In the genomic region with DNA sequence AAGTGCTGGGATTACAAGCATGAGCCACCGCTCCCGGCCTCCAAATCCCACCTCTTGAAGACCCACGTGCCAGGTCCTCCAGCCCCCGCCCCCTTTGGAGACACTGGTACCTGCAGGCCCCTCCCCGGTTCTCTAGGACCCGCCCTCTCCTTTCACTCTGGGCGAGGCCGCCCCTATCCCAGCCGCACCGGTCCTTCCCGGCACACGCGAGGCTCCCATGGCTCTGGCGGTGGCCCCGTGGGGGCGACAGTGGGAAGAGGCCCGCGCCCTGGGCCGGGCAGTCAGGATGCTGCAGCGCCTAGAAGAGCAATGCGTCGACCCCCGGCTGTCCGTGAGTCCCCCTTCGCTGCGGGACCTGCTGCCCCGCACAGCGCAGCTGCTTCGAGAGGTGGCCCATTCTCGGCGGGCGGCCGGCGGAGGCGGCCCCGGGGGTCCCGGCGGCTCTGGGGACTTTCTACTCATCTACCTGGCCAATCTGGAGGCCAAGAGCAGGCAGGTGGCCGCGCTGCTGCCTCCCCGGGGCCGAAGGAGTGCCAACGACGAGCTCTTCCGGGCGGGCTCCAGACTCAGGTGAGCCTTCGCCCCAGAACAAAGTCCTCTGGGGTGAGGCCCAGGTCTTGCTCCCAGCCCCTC, we compare ENCODE assay signal across 10 cellular contexts. TPM values are rescaled to one million over a fixed set of nuclear protein-coding genes. Genes with fewer than 3 reads are reported as not detected.
DNase-seq lines count a peak whose midpoint lies in the region; ATAC-seq, FAIRE-seq and TF ChIP-seq lines count a peak whose summit lies in the region.
"Had no signal": no experiment of that assay in that cellular context is flagged by ENCODE, and none has a peak within 500 bp of the region (broad histone marks: within the 10 kb centered on the region; RNA-seq: fewer than 3 reads in every experiment).

A gene with protein sequence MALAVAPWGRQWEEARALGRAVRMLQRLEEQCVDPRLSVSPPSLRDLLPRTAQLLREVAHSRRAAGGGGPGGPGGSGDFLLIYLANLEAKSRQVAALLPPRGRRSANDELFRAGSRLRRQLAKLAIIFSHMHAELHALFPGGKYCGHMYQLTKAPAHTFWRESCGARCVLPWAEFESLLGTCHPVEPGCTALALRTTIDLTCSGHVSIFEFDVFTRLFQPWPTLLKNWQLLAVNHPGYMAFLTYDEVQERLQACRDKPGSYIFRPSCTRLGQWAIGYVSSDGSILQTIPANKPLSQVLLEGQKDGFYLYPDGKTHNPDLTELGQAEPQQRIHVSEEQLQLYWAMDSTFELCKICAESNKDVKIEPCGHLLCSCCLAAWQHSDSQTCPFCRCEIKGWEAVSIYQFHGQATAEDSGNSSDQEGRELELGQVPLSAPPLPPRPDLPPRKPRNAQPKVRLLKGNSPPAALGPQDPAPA (plus strand): TSS at position 176 of the 633 bp plus-strand sequence. CDS start 42 bp downstream, at position 218.

- peak within 1 kb of the TSS; percentile 3 to 88 (median 60); a peak in 6 of 7 replicates for H3K9ac ChIP-seq in H1 (replicated peaks in 1 of 4; ENCODE audit: extremely low read depth in 1 of 4, low read depth in 3 of 4, low read length in 3 of 4)

- H3K23ac ChIP-seq in H1 (ENCODE audit: insufficient read length): no peak within 1 kb of the TSS

- no peak within 1 kb of the TSS for H2BK120ac ChIP-seq in H1 (replicated peaks; ENCODE audit: low read depth, low read length)

- no peak for TF ChIP-seq EP300 in H1 (IDR thresholded peaks at IDR 0.05; ENCODE audit: borderline replicate concordance in 1 of 2, low read depth in 2 of 2, low read length in 2 of 2)

- H3K18ac ChIP-seq in H1 (ENCODE audit: extremely low read depth, low read length): peak within 1 kb of the TSS; percentile 87

- no peak within 1 kb of the TSS for H3K14ac ChIP-seq in H1 (ENCODE audit: insufficient read length)

- H3K27ac Mint-ChIP-seq in neural crest cell (ENCODE audit: unreplicated experiment): no peak within 1 kb of the TSS
- H3K27ac Mint-ChIP-seq in natural killer cell: no peak within 1 kb of the TSS

- no peak for FAIRE-seq in H1 (lab: Jason Lieb, UNC)

- peak in 1 of 2 experiments; percentile 4; a peak in 1 of 4 replicates for TF ChIP-seq RAD21 in H1 (IDR thresholded peaks at IDR 0.05 in 1 of 2, conservative IDR thresholded peaks at IDR 0.05 in 1 of 2; ENCODE audit: low read depth in 2 of 2, low read length in 2 of 2)

- H3K4me3 ChIP-seq in H1 (ENCODE audit: extremely low read depth in 1 of 4, insufficient read depth in 2 of 4, low read depth in 3 of 4, low read length in 4 of 4): peak within 1 kb of the TSS; percentile 62 to 98 (median 70)
- H3K4me3 ChIP-seq: ovary had no signal

- H3K36me3 Mint-ChIP-seq in neural crest cell (ENCODE audit: low read depth) (no peaks in the 10 kb centered on the region), natural killer cell (no peaks in the 10 kb centered on the region)

- 0 out of 2 replicates have a peak within 1 kb of the TSS, but pooled peaks have one; percentile 8 for H2BK15ac ChIP-seq in H1 (ENCODE audit: low read length)

- POLR2A ChIA-PET in H1 (lab: Charles Lee; ENCODE audit: partially characterized antibody): interaction anchor here (0.6 to 1.5 kb wide), 3 partner anchors 11 to 1709 kb away, joined by 3 read pairs; no protein-coding TSS in a partner anchor

- peak in 1 of 2 experiments; percentile 83; a peak in 2 of 3 replicates for TF ChIP-seq POLR2A in H1 (IDR thresholded peaks at IDR 0.05; ENCODE audit: control extremely low read depth in 1 of 2, low read depth in 2 of 2, low read length in 2 of 2)

- H3K9me3 Mint-ChIP-seq in neural crest cell (no peaks in the 10 kb centered on the region), natural killer cell (no peaks in the 10 kb centered on the region)

- no peaks in the 10 kb centered on the region; the same call in 1 of the 2 replicates for H3K79me1 ChIP-seq in H1 (ENCODE audit: low read depth, low read length)

- peak within 1 kb of the TSS; percentile 69 for H3K56ac ChIP-seq in H1 (replicated peaks; ENCODE audit: insufficient read length, low read depth, low read length)

- peak within 1 kb of the TSS; percentile 34; the same call in 1 of the 2 replicates for H2BK20ac ChIP-seq in H1 (ENCODE audit: low read length)

- no peak within 1 kb of the TSS for H3K4ac ChIP-seq in H1 (replicated peaks; ENCODE audit: insufficient read length, low read depth, low read length)

- H2AK5ac ChIP-seq in H1 (ENCODE audit: low read depth, low read length): peak within 1 kb of the TSS; percentile 75; the same call in 1 of the 2 replicates

- H4K20me1 ChIP-seq in H1 (replicated peaks in 1 of 2; ENCODE audit: control insufficient read depth in 1 of 2, insufficient read depth in 2 of 2, low read length in 2 of 2): peaks cover 0 to 7% of the 10 kb centered on the region in 2 experiments

- H3K79me2 ChIP-seq in H1 (ENCODE audit: control insufficient read depth in 1 of 2, insufficient read depth in 2 of 2, low read length in 2 of 2): no peaks in the 10 kb centered on the region

- no peak within 1 kb of the TSS for H3K27ac ChIP-seq in H1 (ENCODE audit: low read depth, low read length)
- H3K27ac ChIP-seq: ovary had no signal

- 3% methylated on average over 29 of the region's 47 CpGs; no CpG with 5 or more reads in 1 of the 2 experiments for WGBS in H1 (ENCODE audit: extremely low coverage in 1 of 2, insufficient coverage in 1 of 2, insufficient read length in 1 of 2, insufficient replicate concordance in 2 of 2, low coverage in 1 of 2, low lambda C conversion rate in 2 of 2, missing lambda C conversion rate in 1 of 2), 2 experiments

- H3K36me3 ChIP-seq in H1 (ENCODE audit: control insufficient read depth in 2 of 4, insufficient read depth in 4 of 4, low read length in 3 of 4): peaks cover 0 to 4% (median 2%) of the 10 kb centered on the region in 4 experiments; a peak in 1 of 8 replicates
- H3K36me3 ChIP-seq: ovary had no signal

- peaks cover 3% of the 10 kb centered on the region; the same call in 1 of the 2 replicates for H3K23me2 ChIP-seq in H1 (ENCODE audit: low read depth, low read length)

- H3K4me3 Mint-ChIP-seq in neural crest cell (no peak within 1 kb of the TSS), natural killer cell (no peak within 1 kb of the TSS)

- peak within 1 kb of the TSS; percentile 27; the same call in 1 of the 2 replicates for H2BK12ac ChIP-seq in H1 (ENCODE audit: low read depth, low read length)

- H3K4me1 ChIP-seq in H1 (replicated peaks in 1 of 4; ENCODE audit: control insufficient read depth in 3 of 4, insufficient read depth in 4 of 4, low read length in 3 of 4): peaks cover 0 to 9% (median 2%) of the 10 kb centered on the region in 4 experiments; a peak in 5 of 7 replicates

- peak within 1 kb of the TSS; percentile 29 to 69; a peak in 3 of 4 replicates for H3K4me2 ChIP-seq in H1 (ENCODE audit: insufficient read depth in 1 of 2, low read depth in 2 of 2, low read length in 2 of 2)

- peak within 1 kb of the TSS; percentile 75 for H4K5ac ChIP-seq in H1 (ENCODE audit: insufficient read length, low read depth, low read length)

- peak within 1 kb of the TSS; percentile 96 for H4K8ac ChIP-seq in H1 (ENCODE audit: extremely low read depth, insufficient read depth, low read length)

- no peak within 1 kb of the TSS for H2BK5ac ChIP-seq in H1 (ENCODE audit: low read depth, low read length)

- H3K27me3 Mint-ChIP-seq in neural crest cell (ENCODE audit: low read depth) (peaks cover 40% of the 10 kb centered on the region), natural killer cell (ENCODE audit: low read depth in 2 of 2) (peaks cover 0 to 4% of the 10 kb centered on the region in 2 donors)

- no peaks in the 10 kb centered on the region for H3K9me3 ChIP-seq in H1 (ENCODE audit: insufficient read depth in 2 of 2, low read depth in 1 of 2, low read length in 1 of 2)
- H3K9me3 ChIP-seq: ovary had no signal

- H4K91ac ChIP-seq in H1 (replicated peaks; ENCODE audit: insufficient read length, low read length): peak within 1 kb of the TSS; percentile 84

- DNase-seq in DMS53 treated with DMSO at 0.1 percent for 48 hours (lab: John Stamatoyannopoulos, UW; ENCODE audit: unreplicated experiment): peak; percentile 77
- DNase-seq in NCI-H2029 treated with DMSO at 0.1 percent for 48 hours (lab: John Stamatoyannopoulos, UW): peak; percentile 57
- DNase-seq in H1 (ENCODE audit: low read depth in 1 of 2, low spot score in 2 of 2): peak; percentile 84 to 92
- no peak for DNase-seq in neural crest cell (ENCODE audit: low read depth, low spot score)
- no peak for DNase-seq in natural killer cell
- DNase-seq in NCI-H2227 (lab: John Stamatoyannopoulos, UW; ENCODE audit: unreplicated experiment): no peak

- peak within 1 kb of the TSS; percentile 43; the same call in 1 of the 2 replicates for H2AFZ ChIP-seq in H1 (ENCODE audit: low read length)

- H3K4me1 Mint-ChIP-seq in neural crest cell (no peaks in the 10 kb centered on the region), natural killer cell (no peaks in the 10 kb centered on the region)

- peaks cover 0 to 2% (median 0%) of the 10 kb centered on the region in 4 experiments; a peak in 1 of 7 replicates for H3K27me3 ChIP-seq in H1 (replicated peaks in 1 of 4; ENCODE audit: control insufficient read depth in 3 of 4, extremely low read depth in 1 of 4, insufficient read depth in 3 of 4, low read length in 3 of 4)
- H3K27me3 ChIP-seq: ovary had no signal

- TF ChIP-seq CTCF in H1 (IDR thresholded peaks at IDR 0.05; ENCODE audit: control extremely low read depth in 1 of 3, insufficient read depth in 1 of 3, low read depth in 1 of 3, low read length in 3 of 3) (peak in 1 of 3 experiments; percentile 0; a peak in 1 of 4 replicates), neural crest cell (conservative IDR thresholded peaks at IDR 0.05) (peak; percentile 24), natural killer cell (IDR thresholded peaks at IDR 0.05) (no peak)

- intact Hi-C loops in natural killer cell (cut with micrococcal nuclease): no loop called here

- ATAC-seq in GM21619 (IDR thresholded peaks at IDR 0.05; ENCODE audit: unreplicated experiment) (no peak), natural killer cell (no peak), GM21723 (IDR thresholded peaks at IDR 0.05; ENCODE audit: unreplicated experiment) (no peak)

- CTCF ChIA-PET in H1 (lab: Charles Lee; ENCODE audit: partially characterized antibody): interaction anchor here (0.5 to 16.4 kb wide), 9 partner anchors 11 to 89 kb away, joined by 3 to 468 read pairs (median 4); a partner anchor contains a TSS

TF ChIP-seq in H1, 55 proteins besides CTCF, POLR2A, EP300 and RAD21 (continues in another document):
- no peak for TF ChIP-seq CHD1 (IDR thresholded peaks at IDR 0.05; ENCODE audit: low read depth, low read length)

RNA-seq across cellular contexts. Expression of the gene that starts here (rescaled TPM):
- 17.4 and 19.2 TPM in 2 replicates for total RNA-seq in H1 (2021; fragmentation: NEBNext Ultra II Directional; extraction: Animal tissue kit (Norgen Biotek cat#: 25700))
- 35.7 and 53.4 TPM in 2 replicates for polyA plus RNA-seq in H1 (2011; rRNA removed)
- polyA plus RNA-seq in H1 (2011; cell fraction: cytosol; rRNA removed): 29.6 TPM
- polyA plus RNA-seq in H1 (2011; cell fraction: nucleus; rRNA removed): 73.8 TPM
- polyA plus RNA-seq in H1 (2012, experiment 1 of 2): 10.4 to 27.8 TPM (median 20.4 TPM) in 4 replicates
- polyA plus RNA-seq in H1 (2012, experiment 2 of 2): 14.5 TPM
- polyA plus RNA-seq in H1 (2013, experiment 1 of 2): 15.0 TPM
- polyA plus RNA-seq in H1 (2013, experiment 2 of 2): 13.7 TPM
- polyA minus RNA-seq in H1 (2011; rRNA and poly(A)+ RNA removed): 20.2 and 26.7 TPM in 2 replicates
- polyA minus RNA-seq in H1 (2011; cell fraction: cytosol; rRNA and poly(A)+ RNA removed): 23.1 TPM
- 37.0 TPM for polyA minus RNA-seq in H1 (2011; cell fraction: nucleus; rRNA and poly(A)+ RNA removed)
- total RNA-seq in neural crest cell (not detected in 2 replicates), natural killer cell (not detected)
- total RNA-seq: activated CD8-positive, alpha-beta memory T cell treated with anti-CD3 and anti-CD28 coated beads for 36 hours had no signal

Comparison
In these comparisons a context has a peak if more than half of its experiments do, and no peak if none do; other contexts are left out.
1. RNA of the gene that starts here (total RNA-seq): 17.4 to 19.2 TPM in H1; not detected in neural crest cell and not detected in natural killer cell; every median in the first group is over 10 times any median in the second.
2. DNase-seq: peak in DMS53 treated with DMSO at 0.1 percent for 48 hours (single experiment), NCI-H2029 treated with DMSO at 0.1 percent for 48 hours (single experiment) and H1 (2 of 2); none in neural crest cell (single experiment), natural killer cell (single experiment) and NCI-H2227 (single experiment).